Comparison of ENCODE assay signal across 8 cellular contexts in genomic region chr2:90069290-90069894, GRCh38.
DNase-seq lines count a peak whose midpoint lies in the region; ATAC-seq and TF ChIP-seq lines count a peak whose summit lies in the region.

No MANE protein-coding gene starts in this region.

- no peak for TF ChIP-seq EP300 in Ishikawa (IDR thresholded peaks at IDR 0.05; ENCODE audit: borderline replicate concordance)

- no peaks in the 10 kb centered on the region for H3K9me3 ChIP-seq in mucosa of descending colon

- H3K4me3 ChIP-seq in astrocyte of the spinal cord (ENCODE audit: low read depth, low read length) (no peak overlapping the region), mucosa of descending colon (no peak overlapping the region)

- no peaks in the 10 kb centered on the region for H3K4me1 ChIP-seq in mucosa of descending colon (ENCODE audit: low read depth)

- peak; percentile 86 for ATAC-seq in mucosa of descending colon
- no peak for ATAC-seq in GM19035 (IDR thresholded peaks at IDR 0.05; ENCODE audit: unreplicated experiment)
- no peak for ATAC-seq in HG03280 (IDR thresholded peaks at IDR 0.05; ENCODE audit: unreplicated experiment)

- DNase-seq in DMS53 (lab: John Stamatoyannopoulos, UW) (peak; percentile 60), GM19238 (ENCODE audit: insufficient read length, low spot score) (peak; percentile 8), astrocyte of the spinal cord (ENCODE audit: low read depth, low spot score) (no peak), mucosa of descending colon (peak in 2 of 3 donors; percentile 51 to 54), GM19240 (ENCODE audit: insufficient read length, low spot score) (no peak)

- TF ChIP-seq RAD21 in Ishikawa (IDR thresholded peaks at IDR 0.05; ENCODE audit: low read depth) = peak; percentile 39

- H3K36me3 ChIP-seq in mucosa of descending colon (ENCODE audit: low read depth) = no peaks in the 10 kb centered on the region

- in situ Hi-C loops in astrocyte of the spinal cord (cut with HindIII; ENCODE audit: low sequenced_read_pairs) = no loop called here

- TF ChIP-seq CTCF in astrocyte of the spinal cord (IDR thresholded peaks at IDR 0.05; ENCODE audit: low read depth, low read length) = peak; percentile 19
- TF ChIP-seq CTCF in mucosa of descending colon (IDR thresholded peaks at IDR 0.05) = peak; percentile 36

- intact Hi-C loops in mucosa of descending colon (cut with DNase I, micrococcal nuclease) = no loop called here

TF ChIP-seq in Ishikawa, 13 proteins besides CTCF, POLR2A, EP300 and RAD21:
- TF ChIP-seq CREB1 (IDR thresholded peaks at IDR 0.05; ENCODE audit: low read depth) (no peak), EGR1 (IDR thresholded peaks at IDR 0.05) (no peak), YY1 (IDR thresholded peaks at IDR 0.05; ENCODE audit: low read depth) (no peak), TCF12 (IDR thresholded peaks at IDR 0.05; ENCODE audit: low read depth) (no peak), TEAD4 (IDR thresholded peaks at IDR 0.05) (peak; percentile 73), TAF1 (IDR thresholded peaks at IDR 0.05; ENCODE audit: low read depth) (no peak), CEBPB (IDR thresholded peaks at IDR 0.05) (no peak), ZBTB7A (IDR thresholded peaks at IDR 0.05; ENCODE audit: low read depth) (no peak), NFIC (IDR thresholded peaks at IDR 0.05) (no peak)
TF ChIP-seq in Ishikawa: peak in this region for 1.

Comparison
In these comparisons a context has a peak if more than half of its experiments do, and no peak if none do; other contexts are left out.
1. DNase-seq: peak in DMS53 (single experiment), GM19238 (single experiment) and mucosa of descending colon (2 of 3); none in astrocyte of the spinal cord (single experiment) and GM19240 (single experiment).